8 cellular contexts compared by ENCODE assay signal in genomic region chr16:57245472-57246113, GRCh38. TPM values are rescaled to one million over a fixed set of nuclear protein-coding genes. Genes with fewer than 3 reads are reported as not detected.
DNase-seq lines count a peak whose midpoint lies in the region; ATAC-seq and TF ChIP-seq lines count a peak whose summit lies in the region.

No MANE protein-coding gene starts in this region.

- no peaks in the 10 kb centered on the region for H4K20me1 ChIP-seq in DND-41 (ENCODE audit: insufficient read depth, low read length)

- TF ChIP-seq POLR2A in breast epithelium (IDR thresholded peaks at IDR 0.05), result no peak

- TF ChIP-seq CTCF in DND-41 (IDR thresholded peaks at IDR 0.05; ENCODE audit: borderline replicate concordance, extremely low read depth, low read length, poor library complexity, severe bottlenecking) (no peak), breast epithelium (IDR thresholded peaks at IDR 0.05) (no peak)

- DNase-seq in DND-41 (no peak), NCI-H146 treated with DMSO at 0.1 percent for 48 hours (lab: John Stamatoyannopoulos, UW; ENCODE audit: unreplicated experiment) (peak; percentile 24), breast epithelium (ENCODE audit: low spot score in 2 of 2) (peak in 1 of 2 donors; percentile 50), left colon (peak; percentile 54 to 64)
- DNase-seq in NK-92 treated with Interleukin-12 subunit alpha and Interleukin-12 subunit beta, amount 100 ng/mL, for 24 hours (lab: John Stamatoyannopoulos, UW), result no peak

- H3K36me3 ChIP-seq in DND-41 (ENCODE audit: insufficient read depth, low read length) (peaks cover 13% of the 10 kb centered on the region), breast epithelium (peaks cover 4% of the 10 kb centered on the region), subcutaneous abdominal adipose tissue (ENCODE audit: control insufficient read depth in 5 of 5, insufficient read depth in 5 of 5, low read length in 5 of 5) (peaks cover 18 to 39% (median 26%) of the 10 kb centered on the region in 5 donors)

- H3K4me3 ChIP-seq in DND-41 (ENCODE audit: low read depth in 1 of 2, low read length in 2 of 2), result peak overlapping the region; percentile 84 to 87
- peak overlapping the region; percentile 76 to 89 (median 81) for H3K4me3 ChIP-seq in breast epithelium
- H3K4me3 ChIP-seq in subcutaneous abdominal adipose tissue (ENCODE audit: low read depth in 1 of 5, low read length in 5 of 5), result peak overlapping the region; percentile 69 to 77 (median 71)

- no peaks in the 10 kb centered on the region for H3K9me3 ChIP-seq in DND-41 (ENCODE audit: insufficient read depth, low read length, severe bottlenecking)
- H3K9me3 ChIP-seq in breast epithelium, result no peaks in the 10 kb centered on the region
- H3K9me3 ChIP-seq in subcutaneous abdominal adipose tissue (ENCODE audit: control insufficient read depth in 5 of 5, low read length in 5 of 5), result no peaks in the 10 kb centered on the region

- no peaks in the 10 kb centered on the region for H3K27me3 ChIP-seq in DND-41 (ENCODE audit: insufficient read depth, low read length, poor library complexity)
- H3K27me3 ChIP-seq in breast epithelium, result no peaks in the 10 kb centered on the region
- H3K27me3 ChIP-seq in subcutaneous abdominal adipose tissue (ENCODE audit: control insufficient read depth in 5 of 5, insufficient read depth in 4 of 5, low read length in 5 of 5), result no peaks in the 10 kb centered on the region

- H3K9ac ChIP-seq in DND-41 (ENCODE audit: low read depth, low read length) (peak overlapping the region; percentile 76), subcutaneous abdominal adipose tissue (ENCODE audit: low read length in 5 of 5) (peak overlapping the region in 4 of 5 donors; percentile 79 to 94 (median 84))

- no peaks in the 10 kb centered on the region for H3K79me2 ChIP-seq in DND-41 (ENCODE audit: insufficient read depth, low read length)

- intact Hi-C loops in breast epithelium (cut with DNase I; ENCODE audit: low total_unique reads) (loop anchor here (5.0 kb wide), 1 partner anchor 52 kb away; no protein-coding TSS in a partner anchor), left colon (cut with DNase I, micrococcal nuclease) (loop anchor here in 1 of 2 donors (5.0 kb wide), 1 partner anchor 153 kb away; the partner anchor contains the start of gene CPNE2)

- H3K4me1 ChIP-seq in DND-41 (ENCODE audit: insufficient read depth, low read length), result peaks cover 19% of the 10 kb centered on the region
- peaks cover 0 to 7% of the 10 kb centered on the region in 2 donors for H3K4me1 ChIP-seq in breast epithelium
- H3K4me1 ChIP-seq in subcutaneous abdominal adipose tissue (ENCODE audit: control insufficient read depth in 5 of 5, insufficient read depth in 5 of 5, low read length in 5 of 5), result peaks cover 3 to 21% (median 16%) of the 10 kb centered on the region in 5 donors

- peak overlapping the region; percentile 62 for H3K27ac ChIP-seq in DND-41 (ENCODE audit: low read length)
- peak overlapping the region; percentile 91 for H3K27ac ChIP-seq in breast epithelium
- peak overlapping the region; percentile 86 for H3K27ac ChIP-seq in subcutaneous abdominal adipose tissue (ENCODE audit: low read depth, low read length)

- peak overlapping the region; percentile 74 for H3K4me2 ChIP-seq in DND-41 (ENCODE audit: insufficient read depth, low read length)

- ATAC-seq in DND-41 (ENCODE audit: insufficient read depth, low read depth) (peak; percentile 27), GM21717 (IDR thresholded peaks at IDR 0.05; ENCODE audit: unreplicated experiment) (peak; percentile 36), left colon (peak; percentile 48), HG02870 (IDR thresholded peaks at IDR 0.05; ENCODE audit: unreplicated experiment) (no peak)

- H2AFZ ChIP-seq in DND-41 (ENCODE audit: low read depth, low read length), result peak overlapping the region; percentile 84

RNA-seq across cellular contexts. Expression of gene ARL2BP, which starts 0.5 kb away (rescaled TPM):
- total RNA-seq in breast epithelium, result 10 to 100 TPM; 50.5 to 64.0 (median 62.4) TPM
- total RNA-seq in left colon, result 10 to 100 TPM; 32.3 to 35.3 TPM

RNA-seq across cellular contexts. Expression of gene PLLP, which starts 38.9 kb away (rescaled TPM):
- total RNA-seq in breast epithelium (10 to 100 TPM in 1 of 3 donors, 1 to 10 TPM in 2; 3.8 to 44.6 (median 7.9) TPM), left colon (10 to 100 TPM; 15.8 to 18.1 TPM)

RNA-seq across cellular contexts. Expression of gene RSPRY1, which starts 59.5 kb away (rescaled TPM):
- total RNA-seq in breast epithelium, result 10 to 100 TPM; 26.4 to 52.4 (median 34.4) TPM
- 10 to 100 TPM; 49.1 to 53.0 TPM for total RNA-seq in left colon

RNA-seq across cellular contexts. Expression of gene PSME3IP1, which starts 59.8 kb away (rescaled TPM):
- total RNA-seq in breast epithelium (10 to 100 TPM; 64.8 to 81.4 (median 69.8) TPM), left colon (100 to 1,000 TPM in 1 of 2 donors, 10 to 100 TPM in 1; 90.6 to 107 TPM)

Comparison
In these comparisons a context has a peak if more than half of its experiments do, and no peak if none do; other contexts are left out.
1. DNase-seq: peak in NCI-H146 treated with DMSO at 0.1 percent for 48 hours (single experiment) and left colon (2 of 2); none in DND-41 (single experiment) and NK-92 treated with Interleukin-12 subunit alpha and Interleukin-12 subunit beta, amount 100 ng/mL, for 24 hours (single experiment).
2. Peak in every context shown above with its lines, with median percentiles within 50 percentile points of each other: H3K27ac ChIP-seq and H3K4me3 ChIP-seq.